Comparison of ENCODE assay signal across 8 cellular contexts in the genomic region with DNA sequence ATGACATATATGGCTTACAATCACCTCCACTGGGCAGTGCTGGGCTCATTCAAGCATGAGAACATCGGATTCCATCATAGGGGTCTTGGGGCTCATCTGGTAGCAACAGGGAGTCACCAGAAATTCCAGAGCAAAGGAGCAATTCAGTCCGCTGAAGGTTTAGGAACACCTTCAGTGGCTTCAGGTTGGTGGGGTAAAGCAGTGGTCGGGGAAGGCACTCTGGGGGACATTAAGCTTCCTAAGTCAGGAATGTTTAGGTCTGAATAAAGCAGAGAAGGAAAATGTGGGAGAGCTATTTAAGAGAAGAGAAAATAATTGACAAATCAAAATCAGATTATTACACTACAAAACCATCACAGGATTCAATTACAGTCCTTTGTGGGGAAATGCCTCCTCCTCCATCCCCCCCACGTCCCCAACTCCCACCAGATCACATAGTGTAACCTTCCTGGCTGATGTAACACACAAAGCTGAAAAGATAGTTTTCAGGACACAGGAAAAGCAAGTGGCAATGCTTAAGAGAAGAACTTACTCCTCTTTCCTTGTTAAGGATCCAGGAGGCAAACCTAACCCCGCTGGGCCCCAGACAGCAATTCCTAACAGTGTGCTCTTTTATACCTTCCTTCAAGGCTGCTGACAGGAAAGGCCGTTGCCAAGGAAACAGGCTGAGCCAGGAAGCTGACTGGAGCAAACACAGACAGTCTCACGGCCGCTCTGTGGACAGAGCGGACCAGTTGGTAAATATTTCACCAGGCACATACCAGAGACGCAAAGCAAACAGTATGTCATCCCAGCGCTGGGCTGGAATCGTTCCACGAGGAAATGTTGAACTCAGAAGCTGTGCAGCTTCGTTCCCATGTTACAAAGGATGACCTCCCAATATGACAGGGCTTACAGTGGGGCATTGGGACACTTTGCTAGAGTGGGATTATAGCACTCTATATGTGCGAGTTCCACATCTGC. TPM values are rescaled to one million over a fixed set of nuclear protein-coding genes. Genes with fewer than 3 reads are reported as not detected.
DNase-seq lines count a peak whose midpoint lies in the region; ATAC-seq and TF ChIP-seq lines count a peak whose summit lies in the region.

No MANE protein-coding gene starts in this region.

- ATAC-seq in GM21447 (IDR thresholded peaks at IDR 0.05; ENCODE audit: unreplicated experiment) (peak; percentile 66), GM19023 (IDR thresholded peaks at IDR 0.05; ENCODE audit: unreplicated experiment) (no peak), HG03095 (IDR thresholded peaks at IDR 0.05; ENCODE audit: unreplicated experiment) (no peak)

- H3K4me3 ChIP-seq in iPS-20b (ENCODE audit: low read length) (peak overlapping the region; percentile 25; the same call in 1 of the 2 replicates), skin epidermis (no peak overlapping the region)

- no peaks in the 10 kb centered on the region for H3K9me3 ChIP-seq in iPS-20b (ENCODE audit: insufficient read depth, low read depth, low read length)

- H3K27me3 ChIP-seq in iPS-20b (ENCODE audit: insufficient read depth, low read length): no peaks in the 10 kb centered on the region

- CTCF ChIA-PET in MCF 10A (lab: Yijun Ruan, JAX): interaction anchor here (0.7 to 6.0 kb wide), 9 partner anchors 10 to 219 kb away, joined by 3 to 79 read pairs (median 13); no protein-coding TSS in a partner anchor

- TF ChIP-seq CTCF in MCF 10A (IDR thresholded peaks at IDR 0.05; ENCODE audit: unreplicated experiment): no peak

- DNase-seq in NCI-H2081 (lab: John Stamatoyannopoulos, UW) (peak; percentile 69 to 90), MCF 10A (ENCODE audit: unreplicated experiment) (peak; percentile 88), GM19240 (ENCODE audit: insufficient read length, low spot score) (no peak)

- H3K36me3 ChIP-seq in iPS-20b (ENCODE audit: insufficient read depth, low read depth, low read length): no peaks in the 10 kb centered on the region

- peaks cover 13% of the 10 kb centered on the region; the same call in 1 of the 2 replicates for H3K4me1 ChIP-seq in iPS-20b (ENCODE audit: insufficient read depth, low read length)

- H3K27me3 Mint-ChIP-seq in MCF 10A (ENCODE audit: insufficient read depth, unreplicated experiment): no peaks in the 10 kb centered on the region

- intact Hi-C loops in MCF 10A (cut with micrococcal nuclease): loop anchor here (10.0 kb wide), 1 partner anchor 301 kb away; no protein-coding TSS in a partner anchor

- H3K27ac Mint-ChIP-seq in MCF 10A (ENCODE audit: low read depth, unreplicated experiment): no peak overlapping the region

- H3K4me3 Mint-ChIP-seq in MCF 10A (ENCODE audit: unreplicated experiment): no peak overlapping the region

- peaks cover 11% of the 10 kb centered on the region for H3K4me1 Mint-ChIP-seq in MCF 10A (ENCODE audit: insufficient read depth, unreplicated experiment)

- POLR2A ChIA-PET in MCF 10A (lab: Yijun Ruan, JAX): no interaction called here

- no peaks in the 10 kb centered on the region for H3K9me3 Mint-ChIP-seq in MCF 10A (ENCODE audit: unreplicated experiment)

- BruUV-seq in MCF 10A (replicated peaks; lab: Mats Ljungman, UMichigan): TSS peak; percentile 96

- H3K9ac ChIP-seq in iPS-20b (ENCODE audit: low read depth, low read length): peak overlapping the region; percentile 54; the same call in 1 of the 2 replicates

- H3K27ac ChIP-seq in iPS-20b (ENCODE audit: low read length): peak overlapping the region; percentile 55
- H3K27ac ChIP-seq in skin epidermis: peak overlapping the region in 19 of 21 experiments; percentile 5 to 82 (median 55)

- no peaks in the 10 kb centered on the region for H3K36me3 Mint-ChIP-seq in MCF 10A (ENCODE audit: insufficient read depth, unreplicated experiment)

RNA-seq across cellular contexts. Expression of a gene that starts 57.5 kb away (rescaled TPM):
- 0.63 and 0.83 TPM in 2 replicates for total RNA-seq in MCF 10A (2022)
